15 cellular contexts compared by ENCODE assay signal in genomic region chr3:66858656-66859381, GRCh38.
DNase-seq lines count a peak whose midpoint lies in the region; ATAC-seq and TF ChIP-seq lines count a peak whose summit lies in the region.
"Had no signal": no experiment of that assay in that cellular context is flagged by ENCODE, and none has a peak within 500 bp of the region (broad histone marks: within the 10 kb centered on the region; RNA-seq: fewer than 3 reads in every experiment).

No MANE protein-coding gene starts in this region.

- H2AK9ac ChIP-seq in IMR-90 (replicated peaks; ENCODE audit: low read depth, low read length, poor library complexity) = no peak overlapping the region

- no peak for TF ChIP-seq POLR2A in IMR-90 (IDR thresholded peaks at IDR 0.05; ENCODE audit: low read depth, low read length)

- dilution Hi-C loops in IMR-90 (cut with HindIII; ENCODE audit: low sequenced_read_pairs, unreplicated experiment) = no loop called here

- H3K4me3 ChIP-seq in DND-41 (ENCODE audit: low read depth in 1 of 2, low read length in 2 of 2) (no peak overlapping the region), IMR-90 (ENCODE audit: insufficient read depth, low read depth, low read length) (no peak overlapping the region), astrocyte of the spinal cord (ENCODE audit: low read depth, low read length) (no peak overlapping the region), kidney epithelial cell (ENCODE audit: low read depth, low read length) (no peak overlapping the region), tibial artery (no peak overlapping the region)
- H3K4me3 ChIP-seq: BLaER1 treated with 17β-estradiol and CSF1 and Interleukin-3, amounts not matched to agents 10 nM and 100 nM; dorsolateral prefrontal cortex had no signal

- intact Hi-C loops in IMR-90 (cut with micrococcal nuclease) = no loop called here
- intact Hi-C loops in tibial artery (cut with DNase I; ENCODE audit: low total_unique reads) = no loop called here

- in situ Hi-C loops in IMR-90 (cut with MboI; ENCODE audit: low sequenced_read_pairs) = no loop called here
- in situ Hi-C loops in astrocyte of the spinal cord (cut with HindIII; ENCODE audit: low sequenced_read_pairs) = no loop called here

- DNase-seq in DND-41 = no peak
- no peak for DNase-seq in IMR-90
- no peak for DNase-seq in astrocyte of the spinal cord (ENCODE audit: low read depth, low spot score)
- no peak for DNase-seq in kidney epithelial cell (ENCODE audit: low read depth)
- DNase-seq in COR-L47 (lab: John Stamatoyannopoulos, UW) = no peak
- DNase-seq in DMS153 treated with DMSO at 0.1 percent for 48 hours (lab: John Stamatoyannopoulos, UW; ENCODE audit: unreplicated experiment) = no peak
- no peak for DNase-seq in tibial artery
- DNase-seq: activated CD4-positive, alpha-beta memory T cell treated with anti-CD3 and anti-CD28 coated beads, Interleukin-2, amount 10 ng/mL, durations not matched to agents 7 days and 5 days; dorsolateral prefrontal cortex; HFFc6; NCI-H1048; stimulated activated CD4-positive, alpha-beta T cell treated with anti-CD3 and anti-CD28 coated beads, Interleukin-1b, Interleukin-23, amount 100 ng/mL, for 48 hours had no signal

- TF ChIP-seq RAD21 in IMR-90 (IDR thresholded peaks at IDR 0.05; ENCODE audit: low read length) = no peak

- no peak overlapping the region for H3K23ac ChIP-seq in IMR-90 (ENCODE audit: low read depth, low read length)

- H3K4me1 ChIP-seq in DND-41 (ENCODE audit: insufficient read depth, low read length) = no peaks in the 10 kb centered on the region
- no peaks in the 10 kb centered on the region for H3K4me1 ChIP-seq in IMR-90 (ENCODE audit: control insufficient read depth, insufficient read depth, low read length)
- H3K4me1 ChIP-seq in tibial artery = no peaks in the 10 kb centered on the region

- CTCF ChIA-PET in IMR-90 (lab: Yijun Ruan, JAX) = interaction anchor here (0.6 kb wide), 1 partner anchor 20 kb away, joined by 4 read pairs; no protein-coding TSS in a partner anchor

- H3K4me2 ChIP-seq in DND-41 (ENCODE audit: insufficient read depth, low read length) (no peak overlapping the region), IMR-90 (ENCODE audit: low read depth, low read length) (no peak overlapping the region)
- H3K4me2 ChIP-seq: BLaER1 treated with 17β-estradiol and CSF1 and Interleukin-3, amounts not matched to agents 10 nM and 100 nM had no signal

- no TSS peak for BruUV-seq in IMR-90 (replicated peaks; lab: Mats Ljungman, UMichigan)

- H4K20me1 ChIP-seq in DND-41 (ENCODE audit: insufficient read depth, low read length) (no peaks in the 10 kb centered on the region), IMR-90 (ENCODE audit: insufficient read depth, low read length) (no peaks in the 10 kb centered on the region)
- H4K20me1 ChIP-seq: BLaER1 treated with 17β-estradiol and CSF1 and Interleukin-3, amounts not matched to agents 10 nM and 100 nM had no signal

- no peak overlapping the region for H2AFZ ChIP-seq in DND-41 (ENCODE audit: low read depth, low read length)
- no peak overlapping the region for H2AFZ ChIP-seq in IMR-90 (replicated peaks; ENCODE audit: low read length, poor library complexity)

- H4K91ac ChIP-seq in IMR-90 (ENCODE audit: insufficient read depth, low read depth, low read length) = no peak overlapping the region

- no peaks in the 10 kb centered on the region for H3K79me1 ChIP-seq in IMR-90 (ENCODE audit: low read depth in 1 of 2, low read length in 2 of 2)

- peaks cover 10% of the 10 kb centered on the region for H3K27me3 ChIP-seq in DND-41 (ENCODE audit: insufficient read depth, low read length, poor library complexity)
- peaks cover 9% of the 10 kb centered on the region for H3K27me3 ChIP-seq in IMR-90 (ENCODE audit: control insufficient read depth, insufficient read depth, low read length)
- no peaks in the 10 kb centered on the region for H3K27me3 ChIP-seq in kidney epithelial cell (ENCODE audit: control insufficient read depth, insufficient read depth, low read length)
- H3K27me3 ChIP-seq in tibial artery = no peaks in the 10 kb centered on the region
- H3K27me3 ChIP-seq: BLaER1 treated with 17β-estradiol and CSF1 and Interleukin-3, amounts not matched to agents 10 nM and 100 nM; dorsolateral prefrontal cortex had no signal

- no peak overlapping the region for H2BK5ac ChIP-seq in IMR-90 (ENCODE audit: low read depth, low read length, poor library complexity, severe bottlenecking)

- H3K9ac ChIP-seq in DND-41 (ENCODE audit: low read depth, low read length) (no peak overlapping the region), IMR-90 (ENCODE audit: low read depth, low read length) (no peak overlapping the region)
- H3K9ac ChIP-seq: BLaER1 treated with 17β-estradiol and CSF1 and Interleukin-3, amounts not matched to agents 10 nM and 100 nM had no signal

- no peak overlapping the region for H2BK15ac ChIP-seq in IMR-90 (ENCODE audit: low read depth, low read length)

- H3K4ac ChIP-seq in IMR-90 (ENCODE audit: low read depth, low read length) = no peak overlapping the region

- no peaks in the 10 kb centered on the region for H3K36me3 ChIP-seq in DND-41 (ENCODE audit: insufficient read depth, low read length)
- no peaks in the 10 kb centered on the region for H3K36me3 ChIP-seq in IMR-90 (ENCODE audit: control insufficient read depth, insufficient read depth, low read length)
- no peaks in the 10 kb centered on the region for H3K36me3 ChIP-seq in kidney epithelial cell (ENCODE audit: control insufficient read depth, insufficient read depth, low read length)
- no peaks in the 10 kb centered on the region for H3K36me3 ChIP-seq in tibial artery
- H3K36me3 ChIP-seq: BLaER1 treated with 17β-estradiol and CSF1 and Interleukin-3, amounts not matched to agents 10 nM and 100 nM had no signal

- H4K5ac ChIP-seq in IMR-90 (ENCODE audit: low read depth, low read length) = no peak overlapping the region

- no peak overlapping the region for H3K14ac ChIP-seq in IMR-90 (replicated peaks; ENCODE audit: low read depth, low read length)

- H4K8ac ChIP-seq in IMR-90 (ENCODE audit: low read depth in 2 of 2, low read length in 2 of 2) = no peak overlapping the region

- peak; percentile 27 for TF ChIP-seq CTCF in DND-41 (IDR thresholded peaks at IDR 0.05; ENCODE audit: borderline replicate concordance, extremely low read depth, low read length, poor library complexity, severe bottlenecking)
- TF ChIP-seq CTCF in IMR-90 (conservative IDR thresholded peaks at IDR 0.05; ENCODE audit: low read depth, low read length) = 0 out of 2 replicates have a peak, but pooled peaks have one; percentile 7
- peak; percentile 7 for TF ChIP-seq CTCF in astrocyte of the spinal cord (IDR thresholded peaks at IDR 0.05; ENCODE audit: low read depth, low read length)
- peak; percentile 6 for TF ChIP-seq CTCF in kidney epithelial cell (IDR thresholded peaks at IDR 0.05; ENCODE audit: insufficient read depth, low read length, poor library complexity, severe bottlenecking)
- no peak for TF ChIP-seq CTCF in tibial artery (IDR thresholded peaks at IDR 0.05)

- POLR2A ChIA-PET in IMR-90 (lab: Charles Lee; ENCODE audit: unreplicated experiment) = no interaction called here

- no peak overlapping the region for H2AK5ac ChIP-seq in IMR-90 (ENCODE audit: low read depth, low read length)

- no peak overlapping the region for H3K18ac ChIP-seq in IMR-90 (ENCODE audit: low read depth, low read length)

- H3K27ac ChIP-seq in DND-41 (ENCODE audit: low read length) (no peak overlapping the region), IMR-90 (ENCODE audit: insufficient read depth, low read length) (no peak overlapping the region), tibial artery (no peak overlapping the region)
- H3K27ac ChIP-seq: BLaER1 treated with 17β-estradiol and CSF1 and Interleukin-3, amounts not matched to agents 10 nM and 100 nM; dorsolateral prefrontal cortex had no signal

- no peak overlapping the region for H2BK20ac ChIP-seq in IMR-90 (ENCODE audit: low read depth, low read length)

- no peaks in the 10 kb centered on the region for H3K9me1 ChIP-seq in IMR-90 (ENCODE audit: insufficient read depth, low read length)

- no peak overlapping the region for H3K56ac ChIP-seq in IMR-90 (ENCODE audit: extremely low read depth, insufficient read depth, low read length)

- H2BK120ac ChIP-seq in IMR-90 (ENCODE audit: low read depth, low read length) = no peak overlapping the region

- no peaks in the 10 kb centered on the region for H3K79me2 ChIP-seq in DND-41 (ENCODE audit: insufficient read depth, low read length)

- 82% methylated on average over 7 of the region's 15 CpGs; no CpG with 5 or more reads in 1 of the 2 experiments for WGBS in IMR-90 (ENCODE audit: extremely low coverage in 2 of 2, insufficient read length in 1 of 2), 2 experiments

- peak; percentile 44; the same call in 1 of the 3 replicates for ATAC-seq in DND-41 (ENCODE audit: insufficient read depth, low read depth)
- ATAC-seq in IMR-90 (ENCODE audit: low read depth) = peak; percentile 35; the same call in 1 of the 2 replicates
- no peak for ATAC-seq in HG03460 (IDR thresholded peaks at IDR 0.05; ENCODE audit: unreplicated experiment)
- ATAC-seq: Panc1 had no signal

- H3K9me3 ChIP-seq in DND-41 (ENCODE audit: insufficient read depth, low read length, severe bottlenecking) = no peaks in the 10 kb centered on the region
- H3K9me3 ChIP-seq in IMR-90 (ENCODE audit: control insufficient read depth, insufficient read depth, low read length) = no peaks in the 10 kb centered on the region
- no peaks in the 10 kb centered on the region for H3K9me3 ChIP-seq in tibial artery

TF ChIP-seq in IMR-90, 13 proteins besides CTCF, POLR2A, EP300 and RAD21:
- TF ChIP-seq SMC3 (IDR thresholded peaks at IDR 0.05; ENCODE audit: low read depth, low read length) = no peak

Comparison
In these comparisons a context has a peak if more than half of its experiments do, and no peak if none do; other contexts are left out.
1. CTCF ChIP-seq: peak in DND-41 (single experiment), IMR-90 (single experiment), astrocyte of the spinal cord (single experiment) and kidney epithelial cell (single experiment); none in tibial artery (0 of 2).